In the genomic region with DNA sequence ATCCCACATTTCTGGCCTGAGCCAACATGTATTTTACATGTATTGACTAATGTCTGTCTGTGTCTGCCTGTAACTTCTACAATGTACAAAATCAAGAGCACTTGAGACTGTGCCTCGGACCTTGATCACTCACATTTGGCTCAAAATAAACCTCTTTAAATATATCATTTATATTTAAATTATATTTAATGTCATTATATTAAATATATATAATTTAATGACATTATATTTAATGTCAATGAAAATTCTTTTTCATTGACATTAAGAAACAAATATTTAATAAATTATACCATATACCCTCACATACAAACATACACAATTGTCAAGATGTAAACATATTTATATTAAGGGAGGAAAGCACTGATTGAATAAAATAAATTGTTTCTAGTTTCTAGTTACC, we compare ENCODE assay signal across 29 cellular contexts.
"Had no signal": no experiment of that assay in that cellular context is flagged by ENCODE, and none has a peak within 500 bp of the region (broad histone marks: within the 10 kb centered on the region; RNA-seq: fewer than 3 reads in every experiment).

No MANE protein-coding gene starts in this region.

- H3K4me3 Mint-ChIP-seq: immature natural killer cell; mesothelial cell of epicardium; naive B cell; natural killer cell; nephron progenitor cell; neural progenitor cell; stimulated activated effector memory CD8-positive, alpha-beta T cell treated with anti-CD3 and anti-CD28 coated beads, Interleukin-12 subunit alpha, Interleukin-12 subunit beta, amount 100 ng/mL, for 72 hours; stimulated activated naive CD8-positive, alpha-beta T cell treated with anti-CD3 and anti-CD28 coated beads, Interleukin-15, Interleukin-2, amounts not matched to agents 100 ng/mL and 50 ng/mL, for 24 hours had no signal

- H3K36me3 ChIP-seq: left ventricle myocardium inferior, neural progenitor cell, neutrophil, prostate gland, spleen, suprapubic skin, thoracic aorta, tibial artery, upper lobe of right lung had no signal

- H3K27me3 Mint-ChIP-seq: naive B cell; stimulated activated naive CD8-positive, alpha-beta T cell treated with anti-CD3 and anti-CD28 coated beads, Interleukin-15, Interleukin-2, amounts not matched to agents 100 ng/mL and 50 ng/mL, for 24 hours had no signal

- H3K27me3 ChIP-seq: neural progenitor cell, neutrophil, spleen, suprapubic skin, tibial artery, upper lobe of right lung had no signal

- H3K4me1 ChIP-seq: left ventricle myocardium inferior, neural progenitor cell, prostate gland, spleen, suprapubic skin, tibial artery, upper lobe of right lung had no signal

- H3K4me3 ChIP-seq: left ventricle myocardium inferior, lung, neural progenitor cell, prostate gland, skin epidermis, spleen, suprapubic skin, thoracic aorta, tibial artery, upper lobe of right lung had no signal

- H3K4me1 Mint-ChIP-seq: immature natural killer cell; mesothelial cell of epicardium; naive B cell; natural killer cell; nephron progenitor cell; neural progenitor cell; stimulated activated effector memory CD8-positive, alpha-beta T cell treated with anti-CD3 and anti-CD28 coated beads, Interleukin-12 subunit alpha, Interleukin-12 subunit beta, amount 100 ng/mL, for 72 hours had no signal

- H3K27ac Mint-ChIP-seq: immature natural killer cell; mesothelial cell of epicardium; naive B cell; natural killer cell; nephron progenitor cell; neural progenitor cell; stimulated activated effector memory CD8-positive, alpha-beta T cell treated with anti-CD3 and anti-CD28 coated beads, Interleukin-12 subunit alpha, Interleukin-12 subunit beta, amount 100 ng/mL, for 72 hours; stimulated activated naive CD8-positive, alpha-beta T cell treated with anti-CD3 and anti-CD28 coated beads, Interleukin-15, Interleukin-2, amounts not matched to agents 100 ng/mL and 50 ng/mL, for 24 hours had no signal

- H3K36me3 Mint-ChIP-seq: mesothelial cell of epicardium; naive B cell; neural progenitor cell; stimulated activated effector memory CD8-positive, alpha-beta T cell treated with anti-CD3 and anti-CD28 coated beads, Interleukin-12 subunit alpha, Interleukin-12 subunit beta, amount 100 ng/mL, for 72 hours had no signal

- DNase-seq: hypothalamus; immature natural killer cell; left ventricle myocardium inferior; mesendoderm; naive B cell; natural killer cell; nephron progenitor cell; occipital lobe; posterior cingulate gyrus; retina; right cardiac atrium; spleen; stimulated activated CD4-positive, alpha-beta T cell treated with anti-CD3 and anti-CD28 coated beads, Interleukin-4, amount 100 ng/mL, for 24 hours; stimulated activated naive CD4-positive, alpha-beta T cell; tibial artery; trophoblast cell; upper lobe of right lung had no signal

- FAIRE-seq: islet of Langerhans, urothelium cell line had no signal

- H3K9me3 ChIP-seq: neutrophil, prostate gland, suprapubic skin, thoracic aorta, upper lobe of right lung had no signal

- H3K27ac ChIP-seq: left ventricle myocardium inferior, neural progenitor cell, neutrophil, prostate gland, skin epidermis, spleen, suprapubic skin, thoracic aorta, tibial artery, upper lobe of right lung had no signal
